In genomic region chr6:143726015-143726647, GRCh38 we compare ENCODE assay signal across 1 cellular context.
TF ChIP-seq lines count a peak whose summit lies in the region.

No MANE protein-coding gene starts in this region.

TF ChIP-seq in HepG2, 621 proteins besides CTCF, POLR2A, EP300 and RAD21 (continued from another document):
- TF ChIP-seq, protein P1, sequence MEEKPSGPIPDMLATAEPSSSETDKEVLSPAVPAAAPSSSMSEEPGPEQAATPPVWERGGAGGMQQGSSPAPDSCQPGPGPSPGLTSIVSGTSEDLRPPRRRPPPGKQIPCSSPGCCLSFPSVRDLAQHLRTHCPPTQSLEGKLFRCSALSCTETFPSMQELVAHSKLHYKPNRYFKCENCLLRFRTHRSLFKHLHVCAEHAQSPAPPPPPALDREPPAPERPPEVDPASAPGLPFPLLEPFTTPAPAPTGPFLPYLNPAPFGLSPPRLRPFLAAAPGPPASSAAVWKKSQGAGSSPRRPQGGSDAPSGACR (CRISPR knock-in tag; IDR thresholded peaks at IDR 0.05) = no peak
- TF ChIP-seq ZNF7 (CRISPR knock-in tag; IDR thresholded peaks at IDR 0.05) (peak; percentile 67; the same call in 1 of the 2 replicates), POLR2AphosphoS5 (IDR thresholded peaks at IDR 0.05; ENCODE audit: low read depth, low read length) (no peak), MTA1 (CRISPR knock-in tag; IDR thresholded peaks at IDR 0.05; ENCODE audit: borderline replicate concordance) (no peak), TMF1 (CRISPR knock-in tag; IDR thresholded peaks at IDR 0.05; ENCODE audit: low read depth) (no peak), TSC22D2 (CRISPR knock-in tag; IDR thresholded peaks at IDR 0.05; ENCODE audit: borderline replicate concordance) (no peak)
- TF ChIP-seq, protein P2, sequence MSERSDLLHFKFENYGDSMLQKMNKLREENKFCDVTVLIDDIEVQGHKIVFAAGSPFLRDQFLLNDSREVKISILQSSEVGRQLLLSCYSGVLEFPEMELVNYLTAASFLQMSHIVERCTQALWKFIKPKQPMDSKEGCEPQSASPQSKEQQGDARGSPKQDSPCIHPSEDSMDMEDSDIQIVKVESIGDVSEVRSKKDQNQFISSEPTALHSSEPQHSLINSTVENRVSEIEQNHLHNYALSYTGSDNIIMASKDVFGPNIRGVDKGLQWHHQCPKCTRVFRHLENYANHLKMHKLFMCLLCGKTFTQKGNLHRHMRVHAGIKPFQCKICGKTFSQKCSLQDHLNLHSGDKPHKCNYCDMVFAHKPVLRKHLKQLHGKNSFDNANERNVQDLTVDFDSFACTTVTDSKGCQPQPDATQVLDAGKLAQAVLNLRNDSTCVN (CRISPR knock-in tag; IDR thresholded peaks at IDR 0.05; ENCODE audit: borderline replicate concordance) = no peak
TF ChIP-seq in HepG2: peak in this region for 1.
